26 cellular contexts compared by ENCODE assay signal in the genomic region with DNA sequence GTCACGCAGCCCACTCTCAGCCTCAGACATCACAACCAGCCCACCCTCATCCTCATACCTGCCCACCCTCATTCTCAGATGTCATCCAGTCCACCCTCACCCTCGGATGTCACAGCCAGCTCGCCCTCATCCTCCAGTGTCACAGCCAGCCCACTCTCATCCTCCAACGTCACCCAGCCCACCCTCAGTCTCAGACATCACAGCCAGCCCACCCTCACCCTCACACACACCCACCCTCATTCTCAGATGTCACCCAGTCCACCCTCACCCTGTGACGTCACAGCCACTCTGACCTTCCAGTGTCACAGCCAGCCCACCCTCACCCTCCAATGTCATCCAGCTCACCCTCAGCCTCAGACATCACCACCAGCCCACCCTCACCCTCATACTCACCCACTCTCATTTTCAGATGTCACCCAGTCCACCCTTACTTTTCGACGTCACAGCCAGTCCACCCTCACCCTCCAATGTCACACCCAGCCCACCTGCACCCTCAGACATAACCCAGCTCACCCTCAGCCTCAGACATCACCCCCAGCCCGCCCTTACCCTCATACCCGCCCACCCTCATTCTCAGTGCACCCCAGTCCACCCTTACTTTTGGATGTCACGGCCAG.
"Had no signal": no experiment of that assay in that cellular context is flagged by ENCODE, and none has a peak within 500 bp of the region (broad histone marks: within the 10 kb centered on the region; RNA-seq: fewer than 3 reads in every experiment).

No MANE protein-coding gene starts in this region.

- H3K36me3 Mint-ChIP-seq: mesothelial cell of epicardium, naive B cell, neural progenitor cell had no signal

- H3K4me2 ChIP-seq: neural progenitor cell had no signal

- H3K4me1 ChIP-seq: colonic mucosa, esophagus muscularis mucosa, lower lobe of right lung, neural progenitor cell, psoas muscle, suprapubic skin, vagina had no signal

- H3K9ac ChIP-seq: neural progenitor cell had no signal

- H2AFZ ChIP-seq: neural progenitor cell had no signal

- H3K4me1 Mint-ChIP-seq: central memory CD8-positive, alpha-beta T cell; mesothelial cell of epicardium; naive B cell; nephron; neural progenitor cell had no signal

- H3K36me3 ChIP-seq: colonic mucosa, esophagus muscularis mucosa, lower lobe of right lung, neural progenitor cell, ovary, suprapubic skin, vagina had no signal

- H3K4me3 Mint-ChIP-seq: central memory CD8-positive, alpha-beta T cell; mesothelial cell of epicardium; naive B cell; nephron; neural progenitor cell had no signal

- H3K9me3 ChIP-seq: colonic mucosa, esophagus muscularis mucosa, lower lobe of right lung, mucosa of descending colon, ovary, psoas muscle, suprapubic skin, vagina had no signal

- H3K27ac Mint-ChIP-seq: mesothelial cell of epicardium, nephron, neural progenitor cell had no signal

- H3K27me3 ChIP-seq: colonic mucosa, esophagus muscularis mucosa, neural progenitor cell, ovary, suprapubic skin, vagina had no signal

- H3K4me3 ChIP-seq: colonic mucosa, esophagus muscularis mucosa, lower lobe of right lung, mucosa of descending colon, neural progenitor cell, ovary, psoas muscle, skin epidermis, suprapubic skin, vagina had no signal

- ATAC-seq: left ventricle myocardium superior, lower lobe of right lung, mucosa of descending colon, psoas muscle, right cardiac atrium had no signal

- H3K27ac ChIP-seq: colonic mucosa, esophagus muscularis mucosa, lower lobe of right lung, neural progenitor cell, ovary, psoas muscle, skin epidermis, suprapubic skin, vagina had no signal

- DNase-seq: colonic mucosa; dermis blood vessel endothelial cell; effector memory CD4-positive, alpha-beta T cell; foreskin melanocyte; head of caudate nucleus; left ventricle myocardium superior; lower lobe of right lung; mucosa of descending colon; naive B cell; nucleus accumbens; ovary; posterior cingulate gyrus; psoas muscle; right cardiac atrium; stimulated activated CD4-positive, alpha-beta T cell treated with anti-CD3 and anti-CD28 coated beads, Interleukin-15, amount 100 ng/mL, for 24 hours; stimulated activated CD4-positive, alpha-beta T cell treated with anti-CD3 and anti-CD28 coated beads, Interleukin-2, amount 100 ng/mL, for 48 hours; stimulated activated naive CD4-positive, alpha-beta T cell treated with Interleukin-2 at 50 U/mL for 16 hours; trophoblast cell had no signal

- H3K9me3 Mint-ChIP-seq: central memory CD8-positive, alpha-beta T cell; mesothelial cell of epicardium; nephron; neural progenitor cell had no signal
